ENCODE assay signal across 24 cellular contexts in the genomic region with DNA sequence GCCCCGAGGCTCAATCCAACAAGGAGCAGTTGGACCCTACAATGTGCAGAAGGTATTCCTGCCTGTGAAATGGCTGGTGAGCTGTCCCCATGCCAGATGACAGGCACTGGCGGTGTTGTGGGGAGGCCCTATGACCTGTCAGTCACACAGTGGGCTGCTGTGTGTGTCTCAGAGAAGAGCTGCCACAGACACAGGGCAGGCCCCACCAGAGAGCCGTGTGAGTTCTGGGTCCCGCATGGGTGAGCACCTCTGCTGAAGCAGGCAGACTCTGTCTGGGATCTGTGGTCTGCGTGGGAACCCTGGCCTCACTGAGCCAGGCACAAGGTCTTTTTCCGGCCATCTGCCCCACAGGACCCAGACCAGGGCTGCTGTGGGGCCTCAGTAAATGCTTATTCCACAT. TPM values are rescaled to one million over a fixed set of nuclear protein-coding genes. Genes with fewer than 3 reads are reported as not detected.
A peak's percentile ranks its signal among the peaks of the same experiment; 100 is the strongest.
DNase-seq lines count a peak whose midpoint lies in the region; ATAC-seq, FAIRE-seq and TF ChIP-seq lines count a peak whose summit lies in the region.
"Had no signal": no experiment of that assay in that cellular context is flagged by ENCODE, and none has a peak within 500 bp of the region (broad histone marks: within the 10 kb centered on the region; RNA-seq: fewer than 3 reads in every experiment).

No MANE protein-coding gene starts in this region.

- H2BK120ac ChIP-seq in neuronal stem cell (ENCODE audit: low read depth, low read length) (no peak overlapping the region), mesendoderm (ENCODE audit: low read depth, low read length) (no peak overlapping the region)

- no peak for TF ChIP-seq POLR2A in HCT116 (IDR thresholded peaks at IDR 0.05; ENCODE audit: borderline replicate concordance, extremely low read depth, insufficient read depth, insufficient read length)
- TF ChIP-seq POLR2A in GM12878 (IDR thresholded peaks at IDR 0.05; ENCODE audit: low read depth, low read length) = no peak
- TF ChIP-seq POLR2A in suprapubic skin (IDR thresholded peaks at IDR 0.05) = no peak

- no peak for DNase-seq in HCT116 (ENCODE audit: low read depth, low spot score)
- DNase-seq in GM12878 (ENCODE audit: low read depth, low spot score) = no peak
- no peak for DNase-seq in neuronal stem cell (ENCODE audit: low spot score)
- peak; percentile 6 to 53 for DNase-seq in suprapubic skin (ENCODE audit: low spot score in 2 of 2)
- DNase-seq in mesendoderm = no peak
- DNase-seq in mammary epithelial cell = no peak
- DNase-seq in NCI-H345 treated with DMSO at 0.1 percent for 48 hours (lab: John Stamatoyannopoulos, UW; ENCODE audit: unreplicated experiment) = no peak
- DNase-seq: CD4-positive, CD25-positive, alpha-beta regulatory T cell; CD8-positive, alpha-beta memory T cell; COR-L47; DMS 273 treated with DMSO at 0.1 percent for 48 hours; DMS53; DND-41; EL; HCEC 1CT; HFFc6; IMR-90 had no signal

- no peaks in the 10 kb centered on the region for H3K4me1 ChIP-seq in HCT116 (ENCODE audit: control insufficient read depth in 1 of 2, insufficient read depth in 2 of 2, low read length in 2 of 2)
- no peaks in the 10 kb centered on the region for H3K4me1 ChIP-seq in GM12878 (ENCODE audit: control insufficient read depth, insufficient read depth, low read length)
- H3K4me1 ChIP-seq in neuronal stem cell (ENCODE audit: control insufficient read depth in 2 of 2, insufficient read depth in 1 of 2, low read depth in 1 of 2, low read length in 2 of 2) = peaks cover 0 to 24% of the 10 kb centered on the region in 2 donors
- peaks cover 5% of the 10 kb centered on the region for H3K4me1 ChIP-seq in suprapubic skin
- H3K4me1 ChIP-seq in mesendoderm (ENCODE audit: control insufficient read depth, low read depth, low read length) = no peaks in the 10 kb centered on the region
- no peaks in the 10 kb centered on the region for H3K4me1 ChIP-seq in mammary epithelial cell (ENCODE audit: insufficient read depth, low read length)

- no peaks in the 10 kb centered on the region for H3K36me3 ChIP-seq in HCT116 (ENCODE audit: control insufficient read depth in 1 of 2, insufficient read depth in 2 of 2, low read length in 2 of 2)
- no peaks in the 10 kb centered on the region for H3K36me3 ChIP-seq in GM12878 (ENCODE audit: control insufficient read depth in 2 of 2, insufficient read depth in 2 of 2, low read length in 1 of 2)
- no peaks in the 10 kb centered on the region for H3K36me3 ChIP-seq in neuronal stem cell (replicated peaks in 1 of 2; ENCODE audit: control insufficient read depth in 2 of 2, insufficient read depth in 2 of 2, low read length in 2 of 2)
- no peaks in the 10 kb centered on the region for H3K36me3 ChIP-seq in suprapubic skin
- H3K36me3 ChIP-seq in mesendoderm (ENCODE audit: control insufficient read depth, insufficient read depth, low read length) = no peaks in the 10 kb centered on the region
- H3K36me3 ChIP-seq in mammary epithelial cell (ENCODE audit: insufficient read depth, low read length) = no peaks in the 10 kb centered on the region
- H3K36me3 ChIP-seq: BLaER1 treated with 17β-estradiol and CSF1 and Interleukin-3, amounts not matched to agents 10 nM and 100 nM had no signal

- RAD21 ChIA-PET in HCT116 (lab: Charles Lee; ENCODE audit: low non-redundant PET in 1 of 2, low total read pairs in 2 of 2, uncharacterized antibody in 2 of 2, unreplicated experiment in 2 of 2) = no interaction called here
- RAD21 ChIA-PET in GM12878 (lab: Charles Lee; ENCODE audit: unreplicated experiment) = no interaction called here

- no peak overlapping the region for H3K14ac ChIP-seq in neuronal stem cell (ENCODE audit: low read length)

- H3K23ac ChIP-seq in neuronal stem cell (ENCODE audit: low read depth, low read length, poor library complexity) (no peak overlapping the region), mesendoderm (ENCODE audit: low read length) (no peak overlapping the region)

- POLR2A ChIA-PET in HCT116 (lab: Charles Lee) (no interaction called here), GM12878 (lab: Charles Lee) (no interaction called here)

- H3K56ac ChIP-seq in mesendoderm (ENCODE audit: low read length) = no peak overlapping the region

- WGBS in GM12878 (ENCODE audit: insufficient coverage, insufficient replicate concordance, low lambda C conversion rate, missing lambda C conversion rate) = 18% methylated on average over 6 of the region's 6 CpGs
- WGBS in neuronal stem cell (ENCODE audit: extremely low coverage in 2 of 2, insufficient read length in 2 of 2, insufficient replicate concordance in 1 of 2), 2 donors = no CpG with 5 or more reads among the region's 6 CpGs
- WGBS in suprapubic skin = no CpG with 5 or more reads among the region's 6 CpGs
- no CpG with 5 or more reads among the region's 6 CpGs for WGBS in mesendoderm (ENCODE audit: extremely low coverage, insufficient coverage, low lambda C conversion rate)
- WGBS in mammary epithelial cell (ENCODE audit: low coverage, missing lambda C conversion rate) = 88% methylated on average over 6 of the region's 6 CpGs

- H3K4me2 ChIP-seq in HCT116 (ENCODE audit: low read length) (no peak overlapping the region), GM12878 (ENCODE audit: control insufficient read depth, insufficient read depth) (no peak overlapping the region), neuronal stem cell (ENCODE audit: insufficient read depth, low read length, poor library complexity, severe bottlenecking) (no peak overlapping the region), mesendoderm (ENCODE audit: low read length) (no peak overlapping the region), mammary epithelial cell (ENCODE audit: insufficient read depth, low read depth, low read length) (no peak overlapping the region)
- H3K4me2 ChIP-seq: BLaER1 treated with 17β-estradiol and CSF1 and Interleukin-3, amounts not matched to agents 10 nM and 100 nM; GM23338 had no signal

- H4K20me1 ChIP-seq in HCT116 (ENCODE audit: insufficient read depth) (no peaks in the 10 kb centered on the region), GM12878 (ENCODE audit: control insufficient read depth, insufficient read depth) (no peaks in the 10 kb centered on the region), mammary epithelial cell (ENCODE audit: insufficient read depth, low read length) (no peaks in the 10 kb centered on the region)
- H4K20me1 ChIP-seq: BLaER1 treated with 17β-estradiol and CSF1 and Interleukin-3, amounts not matched to agents 10 nM and 100 nM had no signal

- no peak overlapping the region for H4K91ac ChIP-seq in neuronal stem cell (ENCODE audit: low read depth, low read length, poor library complexity)

- no peak for FAIRE-seq in GM12878 (lab: Jason Lieb, UNC)
- FAIRE-seq: GM12892, GM18507, H54, HTR-8/SVneo had no signal

- TF ChIP-seq CTCF in HCT116 (IDR thresholded peaks at IDR 0.05 in 2 of 3, conservative IDR thresholded peaks at IDR 0.05 in 1 of 3; ENCODE audit: borderline replicate concordance in 1 of 3, insufficient read depth in 1 of 3, low read depth in 2 of 3, low read length in 2 of 3) = no peak
- TF ChIP-seq CTCF in GM12878 (IDR thresholded peaks at IDR 0.05 in 2 of 3, conservative IDR thresholded peaks at IDR 0.05 in 1 of 3; ENCODE audit: control insufficient read depth in 2 of 3, extremely low read depth in 1 of 3, insufficient read depth in 1 of 3, low read depth in 3 of 3, low read length in 3 of 3) = no peak
- no peak for TF ChIP-seq CTCF in suprapubic skin (IDR thresholded peaks at IDR 0.05)
- TF ChIP-seq CTCF in mammary epithelial cell (conservative IDR thresholded peaks at IDR 0.05 in 1 of 2, IDR thresholded peaks at IDR 0.05 in 1 of 2; ENCODE audit: extremely low read depth in 1 of 2, insufficient read depth in 1 of 2, low read depth in 1 of 2, low read length in 2 of 2) = no peak

- H3K79me2 ChIP-seq in HCT116 (ENCODE audit: insufficient read depth, low read length) = no peaks in the 10 kb centered on the region
- H3K79me2 ChIP-seq in GM12878 (ENCODE audit: control insufficient read depth, insufficient read depth, low read length) = no peaks in the 10 kb centered on the region
- H3K79me2 ChIP-seq in mesendoderm (ENCODE audit: control insufficient read depth, insufficient read depth, low read length) = no peaks in the 10 kb centered on the region
- H3K79me2 ChIP-seq in mammary epithelial cell (ENCODE audit: insufficient read depth, low read length) = no peaks in the 10 kb centered on the region

- no peak overlapping the region for H4K5ac ChIP-seq in mesendoderm (ENCODE audit: low read length)

- H2AFZ ChIP-seq in HCT116 (ENCODE audit: low read depth, low read length, poor library complexity, severe bottlenecking) (no peak overlapping the region), GM12878 (ENCODE audit: control insufficient read depth, low read depth, low read length) (no peak overlapping the region), neuronal stem cell (ENCODE audit: low read length) (no peak overlapping the region), mammary epithelial cell (ENCODE audit: low read depth, low read length) (no peak overlapping the region)
- H2AFZ ChIP-seq: GM23338 had no signal

- BruUV-seq in HCT116 (replicated peaks; lab: Mats Ljungman, UMichigan) (no TSS peak), GM12878 (replicated peaks; lab: Mats Ljungman, UMichigan) (no TSS peak), mammary epithelial cell (replicated peaks; lab: Mats Ljungman, UMichigan) (no TSS peak)

- H3K9ac ChIP-seq in HCT116 (ENCODE audit: low read length) (no peak overlapping the region), GM12878 (ENCODE audit: control insufficient read depth, insufficient read depth, low read length) (no peak overlapping the region), neuronal stem cell (ENCODE audit: low read depth, low read length, poor library complexity) (no peak overlapping the region), mesendoderm (ENCODE audit: low read length) (no peak overlapping the region), mammary epithelial cell (ENCODE audit: insufficient read depth, low read length) (no peak overlapping the region)
- H3K9ac ChIP-seq: BLaER1 treated with 17β-estradiol and CSF1 and Interleukin-3, amounts not matched to agents 10 nM and 100 nM had no signal

- H3K27me3 ChIP-seq in HCT116 (ENCODE audit: insufficient read depth, low read length) = no peaks in the 10 kb centered on the region
- H3K27me3 ChIP-seq in GM12878 (replicated peaks in 1 of 2; ENCODE audit: control insufficient read depth in 2 of 2, insufficient read depth in 2 of 2, low read length in 1 of 2) = peaks cover 1 to 2% of the 10 kb centered on the region in 2 experiments; a peak in 2 of 4 replicates
- H3K27me3 ChIP-seq in neuronal stem cell (ENCODE audit: control insufficient read depth in 3 of 3, insufficient read depth in 3 of 3, low read depth in 1 of 3, low read length in 3 of 3) = peaks cover 0 to 92% (median 46%) of the 10 kb centered on the region in 3 experiments
- H3K27me3 ChIP-seq in suprapubic skin = peaks cover 8% of the 10 kb centered on the region
- H3K27me3 ChIP-seq in mesendoderm (ENCODE audit: insufficient read depth, low read length, poor library complexity) = no peaks in the 10 kb centered on the region
- H3K27me3 ChIP-seq in mammary epithelial cell (ENCODE audit: insufficient read depth, low read length) = peaks cover 2% of the 10 kb centered on the region
- H3K27me3 ChIP-seq: BLaER1 treated with 17β-estradiol and CSF1 and Interleukin-3, amounts not matched to agents 10 nM and 100 nM had no signal

- H2BK15ac ChIP-seq in neuronal stem cell (ENCODE audit: low read length) (peak overlapping the region; percentile 81), mesendoderm (replicated peaks; ENCODE audit: low read depth) (no peak overlapping the region)

- no peak overlapping the region for H3K4ac ChIP-seq in neuronal stem cell (ENCODE audit: low read length)
- no peak overlapping the region for H3K4ac ChIP-seq in mesendoderm (ENCODE audit: low read depth, low read length)

- H4K8ac ChIP-seq in neuronal stem cell (ENCODE audit: low read depth, low read length) (no peak overlapping the region), mesendoderm (ENCODE audit: low read depth, low read length) (no peak overlapping the region)

- TF ChIP-seq RAD21 in HCT116 (IDR thresholded peaks at IDR 0.05; ENCODE audit: low read depth) (no peak), GM12878 (IDR thresholded peaks at IDR 0.05; ENCODE audit: insufficient read depth, low read depth, low read length) (no peak)

- no peak for TF ChIP-seq EP300 in GM12878 (IDR thresholded peaks at IDR 0.05; ENCODE audit: borderline replicate concordance in 1 of 2, control insufficient read depth in 1 of 2, low read depth in 2 of 2, low read length in 2 of 2)
- TF ChIP-seq EP300 in suprapubic skin (IDR thresholded peaks at IDR 0.05) = no peak

- H3K27ac ChIP-seq in HCT116 (ENCODE audit: low read depth, low read length) (no peak overlapping the region), GM12878 (ENCODE audit: control insufficient read depth, insufficient read depth) (no peak overlapping the region), neuronal stem cell (replicated peaks; ENCODE audit: low read length) (no peak overlapping the region), suprapubic skin (no peak overlapping the region), mesendoderm (ENCODE audit: low read depth, low read length) (no peak overlapping the region), mammary epithelial cell (ENCODE audit: insufficient read depth, low read depth, low read length) (no peak overlapping the region)
- H3K27ac ChIP-seq: BLaER1 treated with 17β-estradiol and CSF1 and Interleukin-3, amounts not matched to agents 10 nM and 100 nM had no signal

- CTCF ChIA-PET in HCT116 (lab: Charles Lee) (no interaction called here), GM12878 (lab: Yijun Ruan, JAX) (no interaction called here), mammary epithelial cell (lab: Charles Lee; ENCODE audit: low non-redundant PET) (no interaction called here)

- ATAC-seq in HCT116 (0 out of 2 replicates have a peak, but pooled peaks have one; percentile 14), GM12878 (0 out of 3 replicates have a peak, but pooled peaks have one; percentile 27)
- ATAC-seq: GM23338 had no signal

- no peaks in the 10 kb centered on the region for H3K9me3 ChIP-seq in HCT116 (ENCODE audit: control insufficient read depth in 1 of 2, insufficient read depth in 1 of 2, low read depth in 1 of 2, low read length in 2 of 2)
- H3K9me3 ChIP-seq in GM12878 (replicated peaks; ENCODE audit: control insufficient read depth, insufficient read depth, low read length) = no peaks in the 10 kb centered on the region
- no peaks in the 10 kb centered on the region for H3K9me3 ChIP-seq in neuronal stem cell (replicated peaks in 1 of 2; ENCODE audit: control insufficient read depth in 2 of 2, insufficient read depth in 1 of 2, low read depth in 1 of 2, low read length in 2 of 2)
- no peaks in the 10 kb centered on the region for H3K9me3 ChIP-seq in suprapubic skin
- H3K9me3 ChIP-seq in mammary epithelial cell (replicated peaks; ENCODE audit: insufficient read depth, low read length) = no peaks in the 10 kb centered on the region
- H3K9me3 ChIP-seq: BLaER1 treated with 17β-estradiol and CSF1 and Interleukin-3, amounts not matched to agents 10 nM and 100 nM had no signal

- no peak overlapping the region for H2BK12ac ChIP-seq in neuronal stem cell (ENCODE audit: low read length)

- intact Hi-C loops in HCT116 (cut with micrococcal nuclease) = no loop called here
- intact Hi-C loops in GM12878 (cut with micrococcal nuclease; ENCODE audit: unreplicated experiment) = no loop called here
- intact Hi-C loops in mammary epithelial cell (cut with micrococcal nuclease) = no loop called here

- peak overlapping the region; percentile 53 for H3K18ac ChIP-seq in neuronal stem cell (ENCODE audit: low read length)
- H3K18ac ChIP-seq in mesendoderm (ENCODE audit: low read length) = no peak overlapping the region

- H2BK5ac ChIP-seq in neuronal stem cell (ENCODE audit: low read length) (no peak overlapping the region), mesendoderm (ENCODE audit: low read length) (no peak overlapping the region)

- SMC1A ChIA-PET in GM12878 (lab: Charles Lee; ENCODE audit: uncharacterized antibody, unreplicated experiment) = no interaction called here

- dilution Hi-C loops in mammary epithelial cell (cut with HindIII; ENCODE audit: low sequenced_read_pairs) = no loop called here

- H3K9me2 ChIP-seq in HCT116 (ENCODE audit: insufficient read depth) = no peaks in the 10 kb centered on the region

- H2AK5ac ChIP-seq in neuronal stem cell (ENCODE audit: low read depth, low read length) (peak overlapping the region; percentile 17), mesendoderm (ENCODE audit: low read length) (no peak overlapping the region)

- in situ Hi-C loops in GM12878 (cut with MboI) = no loop called here
- in situ Hi-C loops in mammary epithelial cell (cut with MboI; ENCODE audit: low sequenced_read_pairs in 2 of 2) = no loop called here

- H3K4me3 ChIP-seq in HCT116 (replicated peaks in 1 of 2; ENCODE audit: low read depth in 1 of 2, low read length in 2 of 2) (no peak overlapping the region), GM12878 (no peak overlapping the region), neuronal stem cell (ENCODE audit: low read length in 2 of 2) (no peak overlapping the region), suprapubic skin (no peak overlapping the region), mesendoderm (ENCODE audit: low read length) (no peak overlapping the region), mammary epithelial cell (replicated peaks in 1 of 3; ENCODE audit: insufficient read depth in 1 of 3, low read depth in 2 of 3, low read length in 3 of 3) (no peak overlapping the region)
- H3K4me3 ChIP-seq: BLaER1 treated with 17β-estradiol and CSF1 and Interleukin-3, amounts not matched to agents 10 nM and 100 nM; GM23338 had no signal

- H3K79me1 ChIP-seq in neuronal stem cell (ENCODE audit: low read depth, low read length) (no peaks in the 10 kb centered on the region), mesendoderm (ENCODE audit: low read length) (no peaks in the 10 kb centered on the region)

RNA-seq across cellular contexts. Expression of a gene that starts 37.3 kb away (rescaled TPM):
- total RNA-seq in HCT116 (2021; ENCODE audit: unreplicated experiment) = 31.0 TPM
- 26.2 and 36.3 TPM in 2 replicates for polyA plus RNA-seq in HCT116 (2012)
- total RNA-seq in GM12878 (2013; cell fraction: nucleolus; rRNA removed) = not detected in 2 replicates
- total RNA-seq in GM12878 (2014; rRNA removed) = 0.44 and 0.68 TPM in 2 replicates
- 0.18 TPM in 1 of 2 replicates, not detected in the other for total RNA-seq in GM12878 (2014; rRNA removed; fragmentation: Illumina TruSeq; extraction: Trizol)
- total RNA-seq in GM12878 (2021) = 0.77 and 1.1 TPM in 2 replicates
- not detected for polyA plus RNA-seq in GM12878 (2011; ENCODE audit: low read depth)
- polyA plus RNA-seq in GM12878 (2011; rRNA removed) = not detected in 2 replicates
- polyA plus RNA-seq in GM12878 (2011; cell fraction: cytosol; rRNA removed) = not detected in 2 replicates
- not detected in 2 replicates for polyA plus RNA-seq in GM12878 (2011; cell fraction: nucleus; rRNA removed)
- 0.18 and 0.31 TPM in 2 replicates for polyA plus RNA-seq in GM12878 (2012)
- polyA plus RNA-seq in GM12878 (2014; fragmentation: Illumina TruSeq; extraction: Trizol) = not detected in 2 replicates
- polyA plus RNA-seq in GM12878 (2014; fragmentation: Nextera tagmentation; extraction: Ambion mirVana) = not detected
- 0.96 and 1.2 TPM in 2 replicates for polyA plus RNA-seq in GM12878 (2014; rRNA removed)
- under 1 TPM; 0.16 to 0.43 TPM for polyA plus RNA-seq in GM12878 (2016; fragmentation: Nextera tagmentation; extraction: Ambion mirVana)
- not detected in 2 replicates for polyA minus RNA-seq in GM12878 (2011; rRNA and poly(A)+ RNA removed)
- 1.6 and 1.9 TPM in 2 replicates for polyA minus RNA-seq in GM12878 (2011; cell fraction: cytosol; rRNA and poly(A)+ RNA removed)
- polyA minus RNA-seq in GM12878 (2011; cell fraction: nucleus; rRNA and poly(A)+ RNA removed) = 0.96 TPM in 1 of 2 replicates, not detected in the other
- 0.17 TPM for polyA plus RNA-seq in neuronal stem cell (2013, experiment 1 of 2)
- 0.14 TPM for polyA plus RNA-seq in neuronal stem cell (2013, experiment 2 of 2)
- total RNA-seq in suprapubic skin = 1 to 10 TPM in 3 of 4 donors, under 1 TPM in 1; 0.64 to 2.4 (median 1.4) TPM
- 0.15 TPM for polyA plus RNA-seq in mesendoderm (2013, experiment 1 of 2)
- 0.08 TPM for polyA plus RNA-seq in mesendoderm (2013, experiment 2 of 2)
- total RNA-seq in mammary epithelial cell = 10 to 100 TPM in 1 of 2 donors, 1 to 10 TPM in 1; 2.7 to 21.3 TPM
- 9.2 TPM for polyA plus RNA-seq in mammary epithelial cell
- polyA minus RNA-seq in mammary epithelial cell = 0.57 TPM
- total RNA-seq: B cell; CD4-positive, CD25-positive, alpha-beta regulatory T cell; CD8-positive, alpha-beta memory T cell; GM23338 had no signal
- polyA plus RNA-seq: CD4-positive, CD25-positive, alpha-beta regulatory T cell; CD8-positive, alpha-beta memory T cell; GM23338 had no signal

Comparison
In these comparisons a context has a peak if more than half of its experiments do, and no peak if none do; other contexts are left out.
1. DNase-seq: peak in suprapubic skin (2 of 2); none in HCT116 (single experiment), GM12878 (single experiment), neuronal stem cell (single experiment), mesendoderm (single experiment), mammary epithelial cell (single experiment) and NCI-H345 treated with DMSO at 0.1 percent for 48 hours (single experiment).